In the genomic region with DNA sequence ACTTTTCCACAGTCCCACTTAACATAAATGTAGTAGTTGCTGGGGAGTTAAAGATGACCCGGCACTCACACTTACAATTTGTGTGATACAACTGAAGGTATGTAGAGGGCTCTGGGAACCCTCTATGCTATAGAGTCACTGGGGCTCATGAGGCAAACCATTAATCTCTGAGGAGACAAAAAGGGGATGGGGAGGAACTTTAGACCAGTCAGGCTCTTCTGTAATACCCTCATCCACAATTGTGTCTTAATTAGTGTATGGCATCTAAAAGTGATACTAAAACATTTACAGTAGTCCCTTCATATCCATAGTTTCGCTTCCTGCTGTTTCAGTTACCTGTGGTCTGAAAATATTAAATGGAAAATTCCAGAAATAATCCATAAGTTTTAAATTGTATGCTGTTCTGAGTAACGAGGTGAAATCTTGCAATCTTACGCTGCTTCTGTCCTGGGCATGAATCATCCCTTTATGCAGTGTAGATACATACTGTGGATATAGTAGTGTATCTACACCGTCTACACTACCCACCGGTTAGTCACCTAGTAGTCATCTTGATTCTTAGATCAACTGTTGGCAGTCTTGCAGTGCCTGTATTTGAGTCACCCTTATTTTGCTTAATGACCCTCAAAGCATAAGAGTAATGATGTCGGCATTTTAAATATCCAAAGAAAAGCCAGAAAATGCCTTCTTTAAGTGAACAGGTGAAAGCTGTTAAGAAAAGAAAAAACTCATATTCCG, we compare ENCODE assay signal across 9 cellular contexts. TPM values are rescaled to one million over a fixed set of nuclear protein-coding genes. Genes with fewer than 3 reads are reported as not detected.
DNase-seq lines count a peak whose midpoint lies in the region; ATAC-seq and TF ChIP-seq lines count a peak whose summit lies in the region.
"Had no signal": no experiment of that assay in that cellular context is flagged by ENCODE, and none has a peak within 500 bp of the region (broad histone marks: within the 10 kb centered on the region; RNA-seq: fewer than 3 reads in every experiment).

No MANE protein-coding gene starts in this region.

- TF ChIP-seq CTCF in AG04449 (IDR thresholded peaks at IDR 0.05; ENCODE audit: insufficient read depth, low read length, missing control alignments) (no peak), fibroblast of villous mesenchyme (IDR thresholded peaks at IDR 0.05; ENCODE audit: insufficient read depth, low read depth, low read length) (no peak)

- H3K27ac Mint-ChIP-seq in T-helper 17 cell, result peak overlapping the region; percentile 83

- DNase-seq in AG04449 (ENCODE audit: low read depth, low spot score) (peak; percentile 78), GM03348 (ENCODE audit: low spot score) (peak; percentile 76), T-helper 17 cell (no peak), fibroblast of villous mesenchyme (ENCODE audit: low read depth) (peak; percentile 64), NCI-H82 treated with DMSO at 0.1 percent for 48 hours (lab: John Stamatoyannopoulos, UW; ENCODE audit: unreplicated experiment) (no peak)
- DNase-seq: effector memory CD8-positive, alpha-beta T cell had no signal

- ATAC-seq in T-helper 17 cell (peak; percentile 23), GM18498 (IDR thresholded peaks at IDR 0.05; ENCODE audit: unreplicated experiment) (no peak), HG03108 (IDR thresholded peaks at IDR 0.05; ENCODE audit: unreplicated experiment) (no peak), HG02870 (IDR thresholded peaks at IDR 0.05; ENCODE audit: unreplicated experiment) (no peak)
- ATAC-seq: effector memory CD8-positive, alpha-beta T cell had no signal

- CTCF ChIA-PET in AG04449 (lab: Yijun Ruan, JAX), result interaction anchor here (0.9 to 6.1 kb wide), 4 partner anchors 8 to 122 kb away, joined by 3 to 51 read pairs (median 4); a partner anchor contains a TSS

- no peaks in the 10 kb centered on the region for H3K36me3 Mint-ChIP-seq in T-helper 17 cell (ENCODE audit: low read depth)

- POLR2A ChIA-PET in AG04449 (lab: Yijun Ruan, JAX), result no interaction called here

- H3K4me3 ChIP-seq in AG04449 (ENCODE audit: low read depth, low read length) (no peak overlapping the region), fibroblast of villous mesenchyme (ENCODE audit: low read depth, low read length) (no peak overlapping the region)

- H3K4me1 Mint-ChIP-seq in T-helper 17 cell, result peaks cover 22% of the 10 kb centered on the region

- H3K9me3 ChIP-seq in T-helper 17 cell (ENCODE audit: control insufficient read depth, low read length, poor library complexity, severe bottlenecking), result no peaks in the 10 kb centered on the region

- H3K4me3 Mint-ChIP-seq in T-helper 17 cell, result no peak overlapping the region
- H3K4me3 Mint-ChIP-seq: effector memory CD8-positive, alpha-beta T cell had no signal

- no peaks in the 10 kb centered on the region for H3K27me3 Mint-ChIP-seq in T-helper 17 cell
- H3K27me3 Mint-ChIP-seq: effector memory CD8-positive, alpha-beta T cell had no signal

RNA-seq across cellular contexts. Expression of a gene that starts 12.2 kb away (rescaled TPM):
- total RNA-seq in T-helper 17 cell (10 to 100 TPM; 36.1 to 41.9 TPM), fibroblast of villous mesenchyme (13.2 and 20.7 TPM in 2 replicates)

RNA-seq across cellular contexts. Expression of a gene that starts 33.0 kb away (rescaled TPM):
- 1 to 10 TPM in 1 of 2 donors, under 1 TPM in 1; 0.65 to 1.0 TPM for total RNA-seq in T-helper 17 cell
- total RNA-seq in fibroblast of villous mesenchyme, result not detected in 2 replicates

RNA-seq across cellular contexts. Expression of a gene that starts 49.8 kb away (rescaled TPM):
- 1 to 10 TPM; 6.6 to 6.9 TPM for total RNA-seq in T-helper 17 cell
- 16.4 and 17.7 TPM in 2 replicates for total RNA-seq in fibroblast of villous mesenchyme

Comparison
In these comparisons a context has a peak if more than half of its experiments do, and no peak if none do; other contexts are left out.
1. DNase-seq: peak in AG04449 (single experiment), GM03348 (single experiment) and fibroblast of villous mesenchyme (single experiment); none in T-helper 17 cell (0 of 3) and NCI-H82 treated with DMSO at 0.1 percent for 48 hours (single experiment).